Comparison of ENCODE assay signal across 15 cellular contexts in genomic region chr19:23403581-23404324, GRCh38. TPM values are rescaled to one million over a fixed set of nuclear protein-coding genes. Genes with fewer than 3 reads are reported as not detected.
A peak's percentile ranks its signal among the peaks of the same experiment; 100 is the strongest.
DNase-seq lines count a peak whose midpoint lies in the region; ATAC-seq and TF ChIP-seq lines count a peak whose summit lies in the region.
"Had no signal": no experiment of that assay in that cellular context is flagged by ENCODE, and none has a peak within 500 bp of the region (broad histone marks: within the 10 kb centered on the region; RNA-seq: fewer than 3 reads in every experiment).

No MANE protein-coding gene starts in this region.

- H3K27me3 ChIP-seq in WERI-Rb-1 (ENCODE audit: insufficient read depth, low read depth, severe bottlenecking), result no peaks in the 10 kb centered on the region
- H3K27me3 ChIP-seq in MG63, result no peaks in the 10 kb centered on the region
- H3K27me3 ChIP-seq: heart right ventricle had no signal

- no peak for ATAC-seq in HG03196 (IDR thresholded peaks at IDR 0.05; ENCODE audit: unreplicated experiment)
- ATAC-seq: heart right ventricle had no signal

- DNase-seq in HT-29 (ENCODE audit: low spot score), result peak; percentile 38
- no peak for DNase-seq in WERI-Rb-1
- DNase-seq in left kidney (ENCODE audit: low read depth, low spot score), result peak; percentile 31
- DNase-seq in NOMO-1 treated with dmso at 0.1 percent for 144 hours (lab: John Stamatoyannopoulos, UW; ENCODE audit: unreplicated experiment), result no peak
- no peak for DNase-seq in MG63
- no peak for DNase-seq in A172 (ENCODE audit: low spot score)
- DNase-seq: activated CD4-positive, alpha-beta T cell treated with anti-CD3 and anti-CD28 coated beads for 1 hour; CD4-positive, alpha-beta T cell; heart right ventricle; KBM-7; kidney; NCI-H1436 treated with DMSO at 0.1 percent for 48 hours had no signal

- TF ChIP-seq CTCF in 22Rv1 (IDR thresholded peaks at IDR 0.05), result peak; percentile 84
- peak; percentile 30 for TF ChIP-seq CTCF in WERI-Rb-1 (IDR thresholded peaks at IDR 0.05; ENCODE audit: low read depth, low read length)

- H3K27ac ChIP-seq in 22Rv1 (peak overlapping the region; percentile 84), WERI-Rb-1 (no peak overlapping the region)
- H3K27ac ChIP-seq: heart right ventricle, HL-60 had no signal

- H3K9me3 ChIP-seq in WERI-Rb-1 (ENCODE audit: severe bottlenecking) (peaks cover 2% of the 10 kb centered on the region), MG63 (no peaks in the 10 kb centered on the region)
- H3K9me3 ChIP-seq: heart right ventricle had no signal

- H3K4me3 ChIP-seq in WERI-Rb-1 (ENCODE audit: low read depth, low read length) (no peak overlapping the region), MG63 (no peak overlapping the region)
- H3K4me3 ChIP-seq: heart right ventricle had no signal

- H3K36me3 ChIP-seq in WERI-Rb-1 (peaks cover 8% of the 10 kb centered on the region), MG63 (no peaks in the 10 kb centered on the region)
- H3K36me3 ChIP-seq: heart right ventricle had no signal

RNA-seq across cellular contexts. Expression of gene ZNF91, which starts 8.5 kb away (rescaled TPM):
- total RNA-seq in HT-29 (2014; rRNA removed; shearing (Covaris generic)), result 1.2 and 3.0 TPM in 2 replicates
- 2.0 and 18.0 TPM in 2 replicates for total RNA-seq in MG63 (2014; rRNA removed; shearing (Covaris generic); ENCODE audit: low replicate concordance)
- 10.0 and 14.8 TPM in 2 replicates for total RNA-seq in A172 (2014; rRNA removed; shearing (Covaris generic))

Comparison
In these comparisons a context has a peak if more than half of its experiments do, and no peak if none do; other contexts are left out.
1. DNase-seq: peak in HT-29 (single experiment) and left kidney (single experiment); none in WERI-Rb-1 (single experiment), NOMO-1 treated with dmso at 0.1 percent for 144 hours (single experiment), MG63 (single experiment) and A172 (single experiment).